In genomic region chr19:15836595-15837398, GRCh38 we compare ENCODE assay signal across 8 cellular contexts. TPM values are rescaled to one million over a fixed set of nuclear protein-coding genes. Genes with fewer than 3 reads are reported as not detected.
DNase-seq lines count a peak whose midpoint lies in the region; ATAC-seq and TF ChIP-seq lines count a peak whose summit lies in the region.

No MANE protein-coding gene starts in this region.

- H3K27ac Mint-ChIP-seq in Caco-2 (ENCODE audit: unreplicated experiment), result peak overlapping the region; percentile 94
- H3K27ac Mint-ChIP-seq in naive thymus-derived CD4-positive, alpha-beta T cell, result peak overlapping the region in 7 of 9 donors; percentile 95 to 100 (median 98)

- no peaks in the 10 kb centered on the region for H3K36me3 ChIP-seq in Caco-2 (ENCODE audit: control insufficient read depth, insufficient read depth, low read length)
- peaks cover 0 to 5% (median 0%) of the 10 kb centered on the region in 3 experiments for H3K36me3 ChIP-seq in naive thymus-derived CD4-positive, alpha-beta T cell (ENCODE audit: control insufficient read depth in 2 of 3, insufficient read depth in 3 of 3, low read length in 3 of 3)
- H3K36me3 ChIP-seq in stomach, result no peaks in the 10 kb centered on the region

- peaks cover 14% of the 10 kb centered on the region for H3K4me1 Mint-ChIP-seq in Caco-2 (ENCODE audit: low read depth, unreplicated experiment)
- peaks cover 18 to 28% (median 24%) of the 10 kb centered on the region in 7 donors for H3K4me1 Mint-ChIP-seq in naive thymus-derived CD4-positive, alpha-beta T cell

- ATAC-seq in GM21360 (IDR thresholded peaks at IDR 0.05; ENCODE audit: unreplicated experiment), result peak; percentile 90
- peak; percentile 94 for ATAC-seq in naive thymus-derived CD4-positive, alpha-beta T cell

- no peak for TF ChIP-seq EP300 in stomach (IDR thresholded peaks at IDR 0.05)

- H3K4me3 ChIP-seq in Caco-2 (ENCODE audit: low read depth, low read length) (peak overlapping the region; percentile 68), epithelial cell of proximal tubule (ENCODE audit: low read depth, low read length) (peak overlapping the region; percentile 83), stomach (peak overlapping the region; percentile 52 to 81 (median 60))
- H3K4me3 ChIP-seq in naive thymus-derived CD4-positive, alpha-beta T cell (ENCODE audit: low read length), result peak overlapping the region; percentile 60

- H3K27ac ChIP-seq in naive thymus-derived CD4-positive, alpha-beta T cell (ENCODE audit: low read depth, low read length), result peak overlapping the region; percentile 90
- peak overlapping the region; percentile 99 for H3K27ac ChIP-seq in stomach

- H3K27me3 ChIP-seq in Caco-2 (replicated peaks; ENCODE audit: control insufficient read depth, insufficient read depth, low read length) (no peaks in the 10 kb centered on the region), stomach (no peaks in the 10 kb centered on the region)
- no peaks in the 10 kb centered on the region for H3K27me3 ChIP-seq in naive thymus-derived CD4-positive, alpha-beta T cell (ENCODE audit: control insufficient read depth in 2 of 2, insufficient read depth in 2 of 2, low read length in 2 of 2)

- no peak for TF ChIP-seq CTCF in Caco-2 (IDR thresholded peaks at IDR 0.05; ENCODE audit: insufficient read depth in 1 of 2, low read depth in 1 of 2, low read length in 1 of 2, severe bottlenecking in 1 of 2, unreplicated experiment in 1 of 2)
- TF ChIP-seq CTCF in epithelial cell of proximal tubule (conservative IDR thresholded peaks at IDR 0.05; ENCODE audit: low read depth, low read length), result no peak
- TF ChIP-seq CTCF in stomach (IDR thresholded peaks at IDR 0.05), result no peak

- H3K4me3 Mint-ChIP-seq in Caco-2 (ENCODE audit: unreplicated experiment), result peak overlapping the region; percentile 76
- peak overlapping the region; percentile 88 to 99 (median 95) for H3K4me3 Mint-ChIP-seq in naive thymus-derived CD4-positive, alpha-beta T cell

- H3K36me3 Mint-ChIP-seq in Caco-2 (ENCODE audit: insufficient read depth, unreplicated experiment), result peaks cover 24% of the 10 kb centered on the region
- peaks cover 0 to 3% (median 0%) of the 10 kb centered on the region in 5 donors for H3K36me3 Mint-ChIP-seq in naive thymus-derived CD4-positive, alpha-beta T cell

- intact Hi-C loops in Caco-2 (cut with micrococcal nuclease; ENCODE audit: unreplicated experiment) (loop anchor here (1.0 to 10.0 kb wide), 2 partner anchors 8 to 348 kb away; partner anchors contain the start of gene FAM32A), stomach (cut with DNase I; ENCODE audit: low total_unique reads) (no loop called here)
- intact Hi-C loops in naive thymus-derived CD4-positive, alpha-beta T cell (cut with micrococcal nuclease), result loop anchor here (1.0 to 10.0 kb wide), 18 partner anchors 8 to 1148 kb away; partner anchors contain the start of genes FAM32A (in 2 of the 2), RAB8A (in 2 of the 2), AKAP8 (in 1 of the 2) and AKAP8L (in 1 of the 2)

- CTCF ChIA-PET in Caco-2 (lab: Charles Lee), result interaction anchor here (0.5 to 1.2 kb wide), 5 partner anchors 26 to 787 kb away, joined by 3 to 5 read pairs (median 4); partner anchors contain the start of gene FAM32A
- CTCF ChIA-PET in naive thymus-derived CD4-positive, alpha-beta T cell (lab: Charles Lee), result interaction anchor here (1.2 to 1.6 kb wide), 2 partner anchors 22 to 207 kb away, joined by 3 to 4 read pairs; no protein-coding TSS in a partner anchor

- H3K9me3 ChIP-seq in Caco-2 (no peaks in the 10 kb centered on the region; the same call in 1 of the 2 replicates), stomach (no peaks in the 10 kb centered on the region)
- no peaks in the 10 kb centered on the region for H3K9me3 ChIP-seq in naive thymus-derived CD4-positive, alpha-beta T cell (ENCODE audit: control insufficient read depth in 2 of 3, low read length in 3 of 3)

- BruUV-seq in Caco-2 (replicated peaks; lab: Mats Ljungman, UMichigan), result TSS peak; percentile 85

- H3K4me1 ChIP-seq in Caco-2 (peaks cover 30% of the 10 kb centered on the region), stomach (peaks cover 7 to 26% (median 17%) of the 10 kb centered on the region in 4 donors)
- H3K4me1 ChIP-seq in naive thymus-derived CD4-positive, alpha-beta T cell (ENCODE audit: control insufficient read depth in 2 of 2, insufficient read depth in 2 of 2, low read length in 2 of 2), result peaks cover 5 to 7% of the 10 kb centered on the region in 2 donors

- no peaks in the 10 kb centered on the region for H3K27me3 Mint-ChIP-seq in Caco-2 (ENCODE audit: insufficient read depth, unreplicated experiment)
- no peaks in the 10 kb centered on the region for H3K27me3 Mint-ChIP-seq in naive thymus-derived CD4-positive, alpha-beta T cell

- peak in 1 of 4 donors; percentile 73 for TF ChIP-seq POLR2A in stomach (IDR thresholded peaks at IDR 0.05)

- POLR2A ChIA-PET in Caco-2 (lab: Charles Lee), result interaction anchor here (0.5 to 1.7 kb wide), 6 partner anchors 8 to 360 kb away, joined by 3 to 16 read pairs (median 5); partner anchors contain the start of gene FAM32A
- POLR2A ChIA-PET in naive thymus-derived CD4-positive, alpha-beta T cell (lab: Charles Lee), result interaction anchor here (0.6 to 1.8 kb wide), 19 partner anchors 8 to 1767 kb away, joined by 3 to 12 read pairs (median 4); partner anchors contain the start of genes FAM32A, KLF2 and RAB8A

- WGBS in stomach, 5 donors, result 0 to 1% (median 0%) methylated on average over 16 to 49 of the region's 49 CpGs

- no peaks in the 10 kb centered on the region for H3K9me3 Mint-ChIP-seq in Caco-2 (ENCODE audit: unreplicated experiment)
- no peaks in the 10 kb centered on the region for H3K9me3 Mint-ChIP-seq in naive thymus-derived CD4-positive, alpha-beta T cell

- peak; percentile 97 to 98 for DNase-seq in Caco-2
- DNase-seq in HT-29 (ENCODE audit: low spot score), result peak; percentile 92
- DNase-seq in OCI-M1 (lab: John Stamatoyannopoulos, UW), result peak; percentile 98
- DNase-seq in activated T-cell treated with anti-CD3 and anti-CD28 coated beads for 24 hours (ENCODE audit: low read depth), result peak; percentile 93
- peak; percentile 77 for DNase-seq in epithelial cell of proximal tubule (ENCODE audit: low read depth)
- peak; percentile 81 to 98 (median 97) for DNase-seq in naive thymus-derived CD4-positive, alpha-beta T cell
- DNase-seq in stomach, result peak; percentile 96

RNA-seq across cellular contexts. Expression of gene OR10H1, which starts 21.3 kb away (rescaled TPM):
- total RNA-seq in Caco-2 (2022) (not detected in 2 replicates), epithelial cell of proximal tubule (not detected in 2 replicates), stomach (not detected)
- not detected in 2 replicates for total RNA-seq in HT-29 (2014; rRNA removed; shearing (Covaris generic))
- under 1 TPM in 1 of 5 experiments, not detected in 4; 0.22 TPM for total RNA-seq in naive thymus-derived CD4-positive, alpha-beta T cell
- polyA plus RNA-seq in naive thymus-derived CD4-positive, alpha-beta T cell, result not detected
- polyA plus RNA-seq in stomach, result not detected

RNA-seq across cellular contexts. Expression of gene OR10H5, which starts 49.3 kb away (rescaled TPM):
- total RNA-seq in Caco-2 (2022) (not detected in 2 replicates), epithelial cell of proximal tubule (not detected in 2 replicates), stomach (not detected)
- total RNA-seq in HT-29 (2014; rRNA removed; shearing (Covaris generic)), result 0.18 TPM in 1 of 2 replicates, not detected in the other
- total RNA-seq in naive thymus-derived CD4-positive, alpha-beta T cell, result not detected
- polyA plus RNA-seq in naive thymus-derived CD4-positive, alpha-beta T cell, result not detected
- polyA plus RNA-seq in stomach, result not detected

Comparison
In these comparisons a context has a peak if more than half of its experiments do, and no peak if none do; other contexts are left out.
1. Peak in every context shown above with its lines: DNase-seq, ATAC-seq, H3K4me3 ChIP-seq and H3K27ac ChIP-seq.